In genomic region chr2:53289309-53290006, GRCh38 we compare ENCODE assay signal across 26 cellular contexts.
A peak's percentile ranks its signal among the peaks of the same experiment; 100 is the strongest.
DNase-seq lines count a peak whose midpoint lies in the region; ATAC-seq and TF ChIP-seq lines count a peak whose summit lies in the region.
"Had no signal": no experiment of that assay in that cellular context is flagged by ENCODE, and none has a peak within 500 bp of the region (broad histone marks: within the 10 kb centered on the region; RNA-seq: fewer than 3 reads in every experiment).

No MANE protein-coding gene starts in this region.

- intact Hi-C loops in mammary epithelial cell (cut with micrococcal nuclease) (loop anchor here (10.0 kb wide), 1 partner anchor 115 kb away; no protein-coding TSS in a partner anchor), breast epithelium (cut with DNase I; ENCODE audit: low total_unique reads) (no loop called here), sciatic nerve (cut with DNase I) (no loop called here)

- H3K27me3 Mint-ChIP-seq in WTC11 (ENCODE audit: low read depth), result no peaks in the 10 kb centered on the region
- H3K27me3 Mint-ChIP-seq: B cell, IgD-negative memory B cell had no signal

- DNase-seq in mammary epithelial cell (no peak), breast epithelium (ENCODE audit: low spot score in 2 of 2) (no peak), WTC11 (ENCODE audit: low spot score) (no peak), foreskin keratinocyte (peak in 1 of 2 donors; percentile 59), sciatic nerve (ENCODE audit: low spot score) (no peak), islet precursor cell (no peak)
- DNase-seq in stimulated activated CD4-positive, alpha-beta T cell treated with anti-CD3 and anti-CD28 coated beads, Interleukin-4, amount 100 ng/mL, for 24 hours, result no peak
- no peak for DNase-seq in activated CD4-positive, alpha-beta T cell treated with anti-CD3 and anti-CD28 coated beads for 48 hours
- DNase-seq: Caco-2; CD8-positive, alpha-beta T cell; GDM1; MM.1S; NCI-H1417; NCI-H187; NCI-H2081 treated with DMSO at 0.1 percent for 48 hours; NCI-H2171; NCI-H226; NCI-H510A; NCI-H69; Peyer's patch; SK-N-SH had no signal

- H3K4me3 ChIP-seq in mammary epithelial cell (replicated peaks in 1 of 3; ENCODE audit: insufficient read depth in 1 of 3, low read depth in 2 of 3, low read length in 3 of 3), result no peak overlapping the region
- no peak overlapping the region for H3K4me3 ChIP-seq in breast epithelium
- H3K4me3 ChIP-seq: Peyer's patch had no signal

- no TSS peak for BruUV-seq in mammary epithelial cell (replicated peaks; lab: Mats Ljungman, UMichigan)

- peaks cover 4% of the 10 kb centered on the region; the same call in 1 of the 2 replicates for H3K9me3 Mint-ChIP-seq in WTC11
- H3K9me3 Mint-ChIP-seq: CD8-positive, alpha-beta T cell had no signal

- H3K4me2 ChIP-seq in mammary epithelial cell (ENCODE audit: insufficient read depth, low read depth, low read length), result peak overlapping the region; percentile 43
- H3K4me2 ChIP-seq: KMS-11, SK-N-SH had no signal

- H3K36me3 Mint-ChIP-seq in WTC11, result no peaks in the 10 kb centered on the region
- H3K36me3 Mint-ChIP-seq: CD8-positive, alpha-beta T cell; IgD-negative memory B cell had no signal

- CTCF ChIA-PET in mammary epithelial cell (lab: Charles Lee; ENCODE audit: low non-redundant PET), result interaction anchor here (0.7 kb wide), 1 partner anchor 15 kb away, joined by 7 read pairs; no protein-coding TSS in a partner anchor
- CTCF ChIA-PET in WTC11 (lab: Charles Lee), result no interaction called here

- in situ Hi-C loops in mammary epithelial cell (cut with MboI; ENCODE audit: low sequenced_read_pairs in 2 of 2), result no loop called here

- peaks cover 8% of the 10 kb centered on the region for H3K4me1 ChIP-seq in mammary epithelial cell (ENCODE audit: insufficient read depth, low read length)
- no peaks in the 10 kb centered on the region for H3K4me1 ChIP-seq in breast epithelium
- peaks cover 4% of the 10 kb centered on the region for H3K4me1 ChIP-seq in foreskin keratinocyte
- H3K4me1 ChIP-seq: Caco-2, Peyer's patch had no signal

- no peak overlapping the region for H3K4me3 Mint-ChIP-seq in WTC11
- H3K4me3 Mint-ChIP-seq: B cell; CD8-positive, alpha-beta T cell; IgD-negative memory B cell had no signal

- H3K27ac ChIP-seq in mammary epithelial cell (ENCODE audit: insufficient read depth, low read depth, low read length) (no peak overlapping the region), breast epithelium (no peak overlapping the region), foreskin keratinocyte (peak overlapping the region; percentile 37)
- H3K27ac ChIP-seq: 22Rv1, C4-2B, KMS-11, Peyer's patch had no signal

- H3K27ac Mint-ChIP-seq in WTC11, result peak overlapping the region; percentile 52
- H3K27ac Mint-ChIP-seq: B cell; CD8-positive, alpha-beta T cell; IgD-negative memory B cell had no signal

- H3K79me2 ChIP-seq in mammary epithelial cell (ENCODE audit: insufficient read depth, low read length), result no peaks in the 10 kb centered on the region

- no peak overlapping the region for H2AFZ ChIP-seq in mammary epithelial cell (ENCODE audit: low read depth, low read length)

- ATAC-seq in WTC11 (peak; percentile 61), foreskin keratinocyte (peak; percentile 46), sciatic nerve (no peak)
- ATAC-seq: CD8-positive, alpha-beta T cell had no signal

- TF ChIP-seq POLR2A in breast epithelium (IDR thresholded peaks at IDR 0.05), result no peak

- H3K9me3 ChIP-seq in mammary epithelial cell (replicated peaks; ENCODE audit: insufficient read depth, low read length) (no peaks in the 10 kb centered on the region), breast epithelium (no peaks in the 10 kb centered on the region)
- H3K9me3 ChIP-seq: Caco-2, Peyer's patch, SK-N-SH had no signal

- H4K20me1 ChIP-seq in mammary epithelial cell (ENCODE audit: insufficient read depth, low read length), result no peaks in the 10 kb centered on the region

- H3K27me3 ChIP-seq in mammary epithelial cell (ENCODE audit: insufficient read depth, low read length) (no peaks in the 10 kb centered on the region), breast epithelium (no peaks in the 10 kb centered on the region), foreskin keratinocyte (no peaks in the 10 kb centered on the region)
- H3K27me3 ChIP-seq: Peyer's patch had no signal

- TF ChIP-seq CTCF in mammary epithelial cell (conservative IDR thresholded peaks at IDR 0.05 in 1 of 2, IDR thresholded peaks at IDR 0.05 in 1 of 2; ENCODE audit: extremely low read depth in 1 of 2, insufficient read depth in 1 of 2, low read depth in 1 of 2, low read length in 2 of 2), result no peak
- no peak for TF ChIP-seq CTCF in breast epithelium (IDR thresholded peaks at IDR 0.05)
- no peak for TF ChIP-seq CTCF in WTC11 (IDR thresholded peaks at IDR 0.05)
- TF ChIP-seq CTCF in foreskin keratinocyte (conservative IDR thresholded peaks at IDR 0.05), result no peak

- dilution Hi-C loops in mammary epithelial cell (cut with HindIII; ENCODE audit: low sequenced_read_pairs), result no loop called here

- POLR2A ChIA-PET in WTC11 (lab: Charles Lee), result no interaction called here

- no peaks in the 10 kb centered on the region for H3K36me3 ChIP-seq in mammary epithelial cell (ENCODE audit: insufficient read depth, low read length)
- no peaks in the 10 kb centered on the region for H3K36me3 ChIP-seq in breast epithelium
- H3K36me3 ChIP-seq: Peyer's patch had no signal

- no peak overlapping the region for H3K9ac ChIP-seq in mammary epithelial cell (ENCODE audit: insufficient read depth, low read length)
- H3K9ac ChIP-seq: KMS-11, SK-N-SH had no signal

- peaks cover 24% of the 10 kb centered on the region for H3K4me1 Mint-ChIP-seq in WTC11
- H3K4me1 Mint-ChIP-seq: B cell, IgD-negative memory B cell had no signal

TF ChIP-seq in WTC11, 78 proteins besides CTCF, POLR2A, EP300 and RAD21:
- TF ChIP-seq HMGXB4 (CRISPR knock-in tag; IDR thresholded peaks at IDR 0.05), result no peak
- no peak for TF ChIP-seq JAZF1 (CRISPR knock-in tag; IDR thresholded peaks at IDR 0.05)
- TF ChIP-seq SP1 (CRISPR knock-in tag; conservative IDR thresholded peaks at IDR 0.05), result no peak
- TF ChIP-seq ZNF423 (CRISPR knock-in tag; IDR thresholded peaks at IDR 0.05), result peak; percentile 95
- no peak for TF ChIP-seq AFF4 (CRISPR knock-in tag; IDR thresholded peaks at IDR 0.05; ENCODE audit: borderline replicate concordance)
